ENCODE assay signal across 12 cellular contexts in the genomic region with DNA sequence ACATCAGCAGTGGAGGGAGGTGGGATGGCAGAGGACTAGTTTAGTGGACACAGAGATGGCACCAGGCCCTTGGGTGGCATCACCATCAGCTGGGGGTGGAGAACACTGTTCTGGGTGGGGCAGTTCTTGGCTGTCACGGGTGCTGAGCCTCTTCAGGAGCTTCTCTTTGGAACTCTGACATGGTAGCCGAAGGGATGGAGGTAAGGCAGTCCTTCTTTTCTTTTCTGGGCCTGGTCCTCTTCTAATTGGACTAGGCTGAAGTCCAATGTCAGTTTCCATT. TPM values are rescaled to one million over a fixed set of nuclear protein-coding genes. Genes with fewer than 3 reads are reported as not detected.
DNase-seq lines count a peak whose midpoint lies in the region; ATAC-seq and TF ChIP-seq lines count a peak whose summit lies in the region.
"Had no signal": no experiment of that assay in that cellular context is flagged by ENCODE, and none has a peak within 500 bp of the region (broad histone marks: within the 10 kb centered on the region; RNA-seq: fewer than 3 reads in every experiment).

No MANE protein-coding gene starts in this region.

- peak; percentile 47 for DNase-seq in CD14-positive monocyte (ENCODE audit: low spot score)
- no peak for DNase-seq in activated B cell treated with CpG ODN at 0.5 μM for 24 hours
- no peak for DNase-seq in left ventricle myocardium inferior
- DNase-seq in gastrocnemius medialis = peak; percentile 82 to 94
- no peak for DNase-seq in NCI-H2081 (lab: John Stamatoyannopoulos, UW)
- no peak for DNase-seq in midbrain (lab: John Stamatoyannopoulos, UW)
- no peak for DNase-seq in NCI-H1417 treated with DMSO at 0.1 percent for 48 hours (lab: John Stamatoyannopoulos, UW)
- no peak for DNase-seq in DMS153 treated with DMSO at 0.1 percent for 48 hours (lab: John Stamatoyannopoulos, UW; ENCODE audit: unreplicated experiment)
- DNase-seq: activated T-cell treated with anti-CD3 and anti-CD28 coated beads, Interleukin-2, amount 50 U/mL, for 48 hours; NCI-H345; stimulated activated CD4-positive, alpha-beta T cell treated with anti-CD3 and anti-CD28 coated beads, Interleukin-12 subunit alpha, Interleukin-12 subunit beta, amount 100 ng/mL, for 4 hours had no signal

- H3K4me1 ChIP-seq in left ventricle myocardium inferior (peaks cover 63% of the 10 kb centered on the region), gastrocnemius medialis (peaks cover 46 to 70% of the 10 kb centered on the region in 2 donors)

- H3K4me3 Mint-ChIP-seq in CD14-positive monocyte = no peak overlapping the region
- H3K4me3 Mint-ChIP-seq in activated B cell treated with CpG ODN at 0.5 μM for 24 hours = no peak overlapping the region
- H3K4me3 Mint-ChIP-seq: type B pancreatic cell had no signal

- no peak for TF ChIP-seq POLR2A in gastrocnemius medialis (IDR thresholded peaks at IDR 0.05)

- CTCF ChIA-PET in activated B cell treated with CpG ODN at 0.5 μM for 24 hours (lab: Charles Lee) = interaction anchor here (0.6 to 1.7 kb wide), 3 partner anchors 16 to 91 kb away, joined by 3 to 9 read pairs (median 5); no protein-coding TSS in a partner anchor

- ATAC-seq in activated B cell treated with CpG ODN at 0.5 μM for 24 hours (ENCODE audit: low read depth) = no peak
- ATAC-seq in gastrocnemius medialis = peak; percentile 25 to 29

- H3K27me3 Mint-ChIP-seq in CD14-positive monocyte (ENCODE audit: low read depth in 3 of 3) (peaks cover 0 to 3% (median 2%) of the 10 kb centered on the region in 3 donors), activated B cell treated with CpG ODN at 0.5 μM for 24 hours (no peaks in the 10 kb centered on the region)

- H3K36me3 Mint-ChIP-seq in CD14-positive monocyte (no peaks in the 10 kb centered on the region), activated B cell treated with CpG ODN at 0.5 μM for 24 hours (ENCODE audit: low read depth) (no peaks in the 10 kb centered on the region)
- H3K36me3 Mint-ChIP-seq: type B pancreatic cell had no signal

- H3K27me3 ChIP-seq in left ventricle myocardium inferior (ENCODE audit: low read depth) (no peaks in the 10 kb centered on the region), gastrocnemius medialis (no peaks in the 10 kb centered on the region)

- peaks cover 0 to 2% (median 0%) of the 10 kb centered on the region in 7 donors for H3K9me3 Mint-ChIP-seq in CD14-positive monocyte
- no peaks in the 10 kb centered on the region for H3K9me3 Mint-ChIP-seq in activated B cell treated with CpG ODN at 0.5 μM for 24 hours

- H3K27ac Mint-ChIP-seq in CD14-positive monocyte = peak overlapping the region; percentile 92 to 98 (median 94)
- peak overlapping the region; percentile 70 for H3K27ac Mint-ChIP-seq in activated B cell treated with CpG ODN at 0.5 μM for 24 hours
- H3K27ac Mint-ChIP-seq: type B pancreatic cell had no signal

- H3K27ac ChIP-seq in left ventricle myocardium inferior (replicated peaks) = peak overlapping the region; percentile 100
- peak overlapping the region; percentile 96 to 99 (median 98) for H3K27ac ChIP-seq in gastrocnemius medialis

- POLR2A ChIA-PET in activated B cell treated with CpG ODN at 0.5 μM for 24 hours (lab: Charles Lee) = interaction anchor here (0.5 to 21.6 kb wide), 5 partner anchors 8 to 41 kb away, joined by 3 to 1179 read pairs (median 6); a partner anchor contains a TSS

- H3K9me3 ChIP-seq in left ventricle myocardium inferior (replicated peaks) (no peaks in the 10 kb centered on the region), gastrocnemius medialis (no peaks in the 10 kb centered on the region)

- peak overlapping the region; percentile 98 for H3K4me3 ChIP-seq in left ventricle myocardium inferior
- peak overlapping the region; percentile 36 to 92 (median 64) for H3K4me3 ChIP-seq in gastrocnemius medialis

- H3K36me3 ChIP-seq in left ventricle myocardium inferior (no peaks in the 10 kb centered on the region), gastrocnemius medialis (no peaks in the 10 kb centered on the region)

- intact Hi-C loops in CD14-positive monocyte (cut with micrococcal nuclease) (loop anchor here in 1 of 2 donors (5.0 to 10.0 kb wide), 2 partner anchors 52 to 216 kb away; a partner anchor contains a TSS), activated B cell treated with CpG ODN at 0.5 μM for 24 hours (cut with micrococcal nuclease) (loop anchor here (5.0 kb wide), 1 partner anchor 38 kb away; no protein-coding TSS in a partner anchor), left ventricle myocardium inferior (cut with micrococcal nuclease) (loop anchor here (10.0 kb wide), 1 partner anchor 54 kb away; no protein-coding TSS in a partner anchor), gastrocnemius medialis (cut with DNase I; ENCODE audit: low total_unique reads) (loop anchor here (1.0 to 5.0 kb wide), 5 partner anchors 11 to 387 kb away; a partner anchor contains a TSS)

- H3K4me1 Mint-ChIP-seq in CD14-positive monocyte = peaks cover 63% of the 10 kb centered on the region
- H3K4me1 Mint-ChIP-seq in activated B cell treated with CpG ODN at 0.5 μM for 24 hours = peaks cover 50% of the 10 kb centered on the region

- TF ChIP-seq CTCF in CD14-positive monocyte (IDR thresholded peaks at IDR 0.05) (no peak), activated B cell treated with CpG ODN at 0.5 μM for 24 hours (IDR thresholded peaks at IDR 0.05) (no peak), left ventricle myocardium inferior (IDR thresholded peaks at IDR 0.05; ENCODE audit: borderline replicate concordance) (no peak), gastrocnemius medialis (IDR thresholded peaks at IDR 0.05 in 4 of 5, conservative IDR thresholded peaks at IDR 0.05 in 1 of 5) (no peak)

- in situ Hi-C loops in gastrocnemius medialis (cut with MboI; ENCODE audit: low sequenced_read_pairs in 4 of 4) = loop anchor here in 2 of 4 donors (5.0 kb wide), 1 partner anchor 37 kb away; no protein-coding TSS in a partner anchor

RNA-seq across cellular contexts. Expression of a gene that starts 8.3 kb away (rescaled TPM):
- polyA plus RNA-seq in CD14-positive monocyte = 1 to 10 TPM; 4.5 to 8.0 TPM
- total RNA-seq in activated B cell treated with CpG ODN at 0.5 μM for 24 hours (101 and 114 TPM in 2 replicates), left ventricle myocardium inferior (96.8 TPM), gastrocnemius medialis (100 to 1,000 TPM; 129 to 260 (median 168) TPM)

Comparison
In these comparisons a context has a peak if more than half of its experiments do, and no peak if none do; other contexts are left out.
1. DNase-seq: peak in CD14-positive monocyte (single experiment) and gastrocnemius medialis (2 of 2); none in activated B cell treated with CpG ODN at 0.5 μM for 24 hours (single experiment), left ventricle myocardium inferior (single experiment), NCI-H2081 (0 of 2), midbrain (single experiment), NCI-H1417 treated with DMSO at 0.1 percent for 48 hours (single experiment) and DMS153 treated with DMSO at 0.1 percent for 48 hours (single experiment).